Comparison of ENCODE assay signal across 21 cellular contexts in the genomic region with DNA sequence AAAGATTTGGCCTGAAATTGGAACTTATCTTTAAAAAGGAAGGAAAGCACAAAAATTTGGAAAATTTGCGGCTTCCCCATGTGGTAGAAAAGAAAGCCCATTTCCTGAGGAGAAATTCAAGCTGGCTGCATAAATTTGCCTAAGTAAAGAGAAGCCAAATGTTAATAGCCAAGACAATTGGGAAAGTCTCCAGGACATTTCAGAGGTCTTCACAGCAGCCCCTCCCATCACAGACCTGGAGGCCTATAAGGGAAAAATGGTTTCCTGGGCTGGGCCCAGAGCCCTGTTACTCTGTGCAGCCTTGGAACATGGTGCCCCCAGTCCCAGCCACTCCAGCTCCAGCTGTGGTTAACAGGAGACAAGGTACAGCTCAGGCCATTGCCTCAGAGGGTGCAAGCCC.
"Had no signal": no experiment of that assay in that cellular context is flagged by ENCODE, and none has a peak within 500 bp of the region (broad histone marks: within the 10 kb centered on the region; RNA-seq: fewer than 3 reads in every experiment).

No MANE protein-coding gene starts in this region.

- H3K36me3 ChIP-seq: heart left ventricle, prostate gland, right lobe of liver, tibial nerve, upper lobe of right lung, vagina had no signal

- H3K79me2 ChIP-seq: parathyroid adenoma had no signal

- H2AFZ ChIP-seq: parathyroid adenoma had no signal

- H3K4me3 ChIP-seq: dorsolateral prefrontal cortex, heart left ventricle, lung, prostate gland, right lobe of liver, testis, tibial nerve, upper lobe of right lung, vagina had no signal

- H3K36me3 Mint-ChIP-seq: naive thymus-derived CD4-positive, alpha-beta T cell; stimulated activated memory B cell treated with anti-CD40 and anti-IgM and Interleukin-4, amounts not matched to agents 10 μg/mL and 1 μg/mL and 100 μg/mL, for 72 hours had no signal

- H3K4me3 Mint-ChIP-seq: naive thymus-derived CD4-positive, alpha-beta T cell; nephron progenitor cell; stimulated activated memory B cell treated with anti-CD40 and anti-IgM and Interleukin-4, amounts not matched to agents 10 μg/mL and 1 μg/mL and 100 μg/mL, for 72 hours; stimulated activated naive CD8-positive, alpha-beta T cell treated with anti-CD3 and anti-CD28 coated beads, Interleukin-15, Interleukin-2, amounts not matched to agents 100 ng/mL and 50 ng/mL, for 24 hours had no signal

- H3K9me3 Mint-ChIP-seq: nephron progenitor cell had no signal

- H3K4me1 ChIP-seq: heart left ventricle, parathyroid adenoma, prostate gland, right lobe of liver, testis, tibial nerve, upper lobe of right lung, vagina had no signal

- H3K27ac ChIP-seq: dorsolateral prefrontal cortex, heart left ventricle, parathyroid adenoma, prostate gland, right lobe of liver, testis, tibial nerve, upper lobe of right lung, vagina had no signal

- H3K27me3 Mint-ChIP-seq: naive thymus-derived CD4-positive, alpha-beta T cell; stimulated activated memory B cell treated with anti-CD40 and anti-IgM and Interleukin-4, amounts not matched to agents 10 μg/mL and 1 μg/mL and 100 μg/mL, for 72 hours; stimulated activated naive CD8-positive, alpha-beta T cell treated with anti-CD3 and anti-CD28 coated beads, Interleukin-15, Interleukin-2, amounts not matched to agents 100 ng/mL and 50 ng/mL, for 24 hours had no signal

- H3K4me1 Mint-ChIP-seq: naive thymus-derived CD4-positive, alpha-beta T cell; nephron progenitor cell; stimulated activated memory B cell treated with anti-CD40 and anti-IgM and Interleukin-4, amounts not matched to agents 10 μg/mL and 1 μg/mL and 100 μg/mL, for 72 hours had no signal

- H3K27me3 ChIP-seq: dorsolateral prefrontal cortex, heart left ventricle, right lobe of liver, testis, tibial nerve, upper lobe of right lung, vagina had no signal

- H3K27ac Mint-ChIP-seq: naive thymus-derived CD4-positive, alpha-beta T cell; nephron progenitor cell; stimulated activated memory B cell treated with anti-CD40 and anti-IgM and Interleukin-4, amounts not matched to agents 10 μg/mL and 1 μg/mL and 100 μg/mL, for 72 hours; stimulated activated naive CD8-positive, alpha-beta T cell treated with anti-CD3 and anti-CD28 coated beads, Interleukin-15, Interleukin-2, amounts not matched to agents 100 ng/mL and 50 ng/mL, for 24 hours had no signal

- H3K9me3 ChIP-seq: prostate gland, right lobe of liver, testis, tibial nerve, upper lobe of right lung, vagina had no signal

- H3K9ac ChIP-seq: parathyroid adenoma had no signal

- DNase-seq: cortex of kidney; dorsolateral prefrontal cortex; effector CD8-positive, alpha-beta T cell; heart left ventricle; hypothalamus; left colon; left ventricle myocardium superior; mesenchymal stem cell; naive thymus-derived CD4-positive, alpha-beta T cell; nephron progenitor cell; right lobe of liver; stimulated activated CD4-positive, alpha-beta T cell treated with anti-CD3 and anti-CD28 coated beads, Interleukin-4, amount 100 ng/mL, for 24 hours; testis; upper lobe of right lung had no signal
